ENCODE assay signal across 1 cellular context in the genomic region with DNA sequence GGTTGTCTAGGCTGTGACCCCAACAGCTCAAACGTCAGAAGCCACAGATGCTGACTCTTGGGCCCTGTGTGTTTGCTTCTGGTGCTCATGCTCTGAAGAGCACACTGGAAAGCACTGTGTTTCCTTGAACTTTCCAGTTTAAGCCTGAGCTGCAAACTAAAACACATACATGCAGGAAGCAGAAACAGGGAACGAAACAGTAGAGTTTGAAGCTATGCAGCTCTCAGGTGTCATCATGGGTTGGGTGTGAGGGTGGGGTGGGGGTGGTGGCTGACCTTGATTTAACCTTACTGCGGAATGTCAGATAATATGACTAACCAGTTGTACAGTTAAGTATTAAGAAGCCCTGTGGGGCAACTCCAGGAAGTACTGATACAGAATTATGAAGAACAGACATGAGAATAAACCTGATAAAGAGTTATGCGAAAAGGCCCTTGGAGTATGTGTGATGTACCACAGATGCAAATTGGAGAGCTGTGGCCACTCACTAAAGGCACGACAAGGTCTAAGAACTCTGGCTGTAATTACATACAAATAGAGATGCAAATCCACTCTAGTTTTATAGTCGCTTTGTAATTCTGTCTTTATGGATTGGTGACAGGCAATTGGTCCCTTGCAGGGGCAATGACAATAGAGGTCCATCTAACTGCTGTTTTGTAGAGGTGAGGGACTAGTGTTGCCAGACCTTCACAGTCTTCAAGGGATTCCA.
TF ChIP-seq lines count a peak whose summit lies in the region.

No MANE protein-coding gene starts in this region.

TF ChIP-seq in GM23338, 12 proteins besides CTCF, POLR2A, EP300 and RAD21 (continued from another document):
- peak; percentile 36; the same call in 1 of the 2 replicates for TF ChIP-seq ZNF462 (CRISPR knock-in tag; IDR thresholded peaks at IDR 0.05)
- TF ChIP-seq ETS1 (IDR thresholded peaks at IDR 0.05): no peak
- no peak for TF ChIP-seq POLR2AphosphoS5 (IDR thresholded peaks at IDR 0.05; ENCODE audit: low read depth)
